In genomic region chr12:103495783-103496456, GRCh38 we compare ENCODE assay signal across 9 cellular contexts. TPM values are rescaled to one million over a fixed set of nuclear protein-coding genes. Genes with fewer than 3 reads are reported as not detected.
A peak's percentile ranks its signal among the peaks of the same experiment; 100 is the strongest.
DNase-seq lines count a peak whose midpoint lies in the region; ATAC-seq and TF ChIP-seq lines count a peak whose summit lies in the region.
"Had no signal": no experiment of that assay in that cellular context is flagged by ENCODE, and none has a peak within 500 bp of the region (broad histone marks: within the 10 kb centered on the region; RNA-seq: fewer than 3 reads in every experiment).

Gene C12orf42 (minus strand): TSS chr12:103495968. CDS start chr12:103478426, 17,542 bp downstream.

- H3K4me1 ChIP-seq in vagina = peaks cover 13% of the 10 kb centered on the region
- H3K4me1 ChIP-seq: BLaER1 had no signal

- H3K27me3 Mint-ChIP-seq in activated CD4-positive, alpha-beta memory T cell treated with anti-CD3 and anti-CD28 coated beads for 36 hours = peaks cover 31% of the 10 kb centered on the region
- peaks cover 26 to 38% of the 10 kb centered on the region in 2 donors for H3K27me3 Mint-ChIP-seq in natural killer cell (ENCODE audit: low read depth in 2 of 2)

- H3K27ac ChIP-seq in vagina = no peak within 1 kb of the TSS
- H3K27ac ChIP-seq: BLaER1 had no signal

- CTCF ChIA-PET in activated CD4-positive, alpha-beta memory T cell treated with anti-CD3 and anti-CD28 coated beads for 36 hours (lab: Charles Lee) = interaction anchor here (1.2 to 3.4 kb wide), 2 partner anchors 8 to 53 kb away, joined by 4 to 38 read pairs; no protein-coding TSS in a partner anchor

- peak; percentile 29 to 43 (median 39) for ATAC-seq in natural killer cell

- no peak for TF ChIP-seq POLR2A in vagina (IDR thresholded peaks at IDR 0.05)

- H3K4me3 ChIP-seq in HFF-Myc (replicated peaks; ENCODE audit: low read depth, low read length) = no peak within 1 kb of the TSS
- H3K4me3 ChIP-seq in fibroblast of mammary gland (ENCODE audit: control insufficient read depth, low read depth, low read length) = peak within 1 kb of the TSS; percentile 13
- H3K4me3 ChIP-seq in vagina = peak within 1 kb of the TSS; percentile 35 to 43
- H3K4me3 ChIP-seq: BLaER1 had no signal

- POLR2A ChIA-PET in activated CD4-positive, alpha-beta memory T cell treated with anti-CD3 and anti-CD28 coated beads for 36 hours (lab: Charles Lee) = no interaction called here

- no peaks in the 10 kb centered on the region for H3K9me3 ChIP-seq in vagina

- peaks cover 26% of the 10 kb centered on the region for H3K4me1 Mint-ChIP-seq in activated CD4-positive, alpha-beta memory T cell treated with anti-CD3 and anti-CD28 coated beads for 36 hours (ENCODE audit: low read depth)
- peaks cover 0 to 13% of the 10 kb centered on the region in 2 donors for H3K4me1 Mint-ChIP-seq in natural killer cell

- H3K4me3 Mint-ChIP-seq in activated CD4-positive, alpha-beta memory T cell treated with anti-CD3 and anti-CD28 coated beads for 36 hours = peak within 1 kb of the TSS; percentile 52
- H3K4me3 Mint-ChIP-seq in natural killer cell = peak within 1 kb of the TSS; percentile 67

- no peaks in the 10 kb centered on the region for H3K36me3 ChIP-seq in vagina
- H3K36me3 ChIP-seq: BLaER1 had no signal

- no peak within 1 kb of the TSS for H3K27ac Mint-ChIP-seq in activated CD4-positive, alpha-beta memory T cell treated with anti-CD3 and anti-CD28 coated beads for 36 hours
- peak within 1 kb of the TSS in 1 of 2 donors; percentile 63 for H3K27ac Mint-ChIP-seq in natural killer cell

- H3K27me3 ChIP-seq in vagina = peaks cover 3% of the 10 kb centered on the region
- H3K27me3 ChIP-seq: BLaER1 had no signal

- peak; percentile 78 to 81 for DNase-seq in NCI-H2081 (lab: John Stamatoyannopoulos, UW)
- DNase-seq in NCI-H2081 treated with DMSO at 0.1 percent for 48 hours (lab: John Stamatoyannopoulos, UW) = no peak
- DNase-seq in HFF-Myc (ENCODE audit: extremely low read depth, low read depth) = no peak
- peak; percentile 79 to 93 (median 92) for DNase-seq in NCI-H1417 (lab: John Stamatoyannopoulos, UW)
- DNase-seq in activated CD4-positive, alpha-beta memory T cell treated with anti-CD3 and anti-CD28 coated beads for 36 hours = peak; percentile 67
- peak; percentile 41 for DNase-seq in fibroblast of mammary gland (ENCODE audit: low read depth)
- no peak for DNase-seq in natural killer cell
- no peak for DNase-seq in vagina (ENCODE audit: extremely low spot score in 2 of 2)

- no peaks in the 10 kb centered on the region for H3K36me3 Mint-ChIP-seq in activated CD4-positive, alpha-beta memory T cell treated with anti-CD3 and anti-CD28 coated beads for 36 hours
- no peaks in the 10 kb centered on the region for H3K36me3 Mint-ChIP-seq in natural killer cell

- intact Hi-C loops in activated CD4-positive, alpha-beta memory T cell treated with anti-CD3 and anti-CD28 coated beads for 36 hours (cut with micrococcal nuclease) = loop anchor here (1.0 to 5.0 kb wide), 4 partner anchors 9 to 136 kb away; no protein-coding TSS in a partner anchor
- intact Hi-C loops in natural killer cell (cut with micrococcal nuclease) (no loop called here), vagina (cut with DNase I) (no loop called here)

- TF ChIP-seq CTCF in HFF-Myc (IDR thresholded peaks at IDR 0.05; ENCODE audit: low read depth, low read length, missing control alignments) (peak; percentile 55), fibroblast of mammary gland (conservative IDR thresholded peaks at IDR 0.05; ENCODE audit: control insufficient read depth, insufficient read depth, low read depth, low read length) (peak; percentile 59), natural killer cell (IDR thresholded peaks at IDR 0.05) (no peak), vagina (IDR thresholded peaks at IDR 0.05) (no peak)

- peaks cover 6% of the 10 kb centered on the region for H3K9me3 Mint-ChIP-seq in activated CD4-positive, alpha-beta memory T cell treated with anti-CD3 and anti-CD28 coated beads for 36 hours
- peaks cover 2 to 5% of the 10 kb centered on the region in 2 donors for H3K9me3 Mint-ChIP-seq in natural killer cell

RNA-seq across cellular contexts. Expression of gene C12orf42, which starts in this region (rescaled TPM):
- not detected for total RNA-seq in activated CD4-positive, alpha-beta memory T cell treated with anti-CD3 and anti-CD28 coated beads for 36 hours
- total RNA-seq in natural killer cell = 1 to 10 TPM; 1.3 to 1.7 (median 1.6) TPM
- total RNA-seq in vagina = not detected

Comparison
In these comparisons a context has a peak if more than half of its experiments do, and no peak if none do; other contexts are left out.
1. DNase-seq: peak in NCI-H2081 (2 of 2), NCI-H1417 (3 of 3) and fibroblast of mammary gland (single experiment); none in NCI-H2081 treated with DMSO at 0.1 percent for 48 hours (single experiment), HFF-Myc (single experiment), natural killer cell (single experiment) and vagina (0 of 2).
2. Peak in DNase-seq in activated CD4-positive, alpha-beta memory T cell treated with anti-CD3 and anti-CD28 coated beads for 36 hours; RNA of the gene not detected or under 1 TPM.
3. CTCF ChIP-seq: peak in HFF-Myc (single experiment) and fibroblast of mammary gland (single experiment); none in natural killer cell (single experiment) and vagina (0 of 3).